Comparison of ENCODE assay signal across 27 cellular contexts in the genomic region with DNA sequence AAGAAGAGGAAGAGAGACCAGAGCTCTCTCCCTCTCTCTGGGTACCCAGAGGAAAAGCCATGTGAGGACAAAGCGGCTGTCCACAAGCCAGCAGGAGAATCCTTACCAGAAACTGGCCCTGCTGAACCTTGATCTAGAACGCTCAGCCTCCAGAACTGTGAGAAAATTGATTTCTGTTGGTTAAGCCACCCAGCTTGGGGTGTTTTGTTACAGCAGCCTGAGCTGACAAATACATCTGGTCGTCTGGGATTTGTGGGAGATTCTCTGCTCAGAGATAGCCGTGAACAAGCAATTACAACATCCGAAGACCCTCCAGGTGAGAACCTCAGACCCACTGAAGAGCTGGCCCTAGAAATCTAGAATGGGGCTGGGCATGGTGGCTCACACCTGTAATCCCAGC.
"Had no signal": no experiment of that assay in that cellular context is flagged by ENCODE, and none has a peak within 500 bp of the region (broad histone marks: within the 10 kb centered on the region; RNA-seq: fewer than 3 reads in every experiment).

No MANE protein-coding gene starts in this region.

- DNase-seq: stimulated activated CD4-positive, alpha-beta T cell treated with anti-CD3 and anti-CD28 coated beads, Interleukin-2, amount 100 ng/mL, for 48 hours; stimulated activated CD4-positive, alpha-beta T cell treated with anti-CD3 and anti-CD28 coated beads, Interleukin-4, amount 100 ng/mL, for 1 hour; stimulated activated CD4-positive, alpha-beta T cell treated with anti-CD3 and anti-CD28 coated beads, Interleukin-4, amount 100 ng/mL, for 24 hours; stimulated activated CD4-positive, alpha-beta T cell treated with anti-CD3 and anti-CD28 coated beads, Interleukin-4, amount 100 ng/mL, for 4 hours; stimulated activated CD8-positive, alpha-beta memory T cell treated with anti-CD3 and anti-CD28 coated beads, Interleukin-4, amount 100 ng/mL, for 48 hours; stimulated activated naive B cell treated with anti-CD40 and anti-IgM and Interleukin-4, amounts not matched to agents 10 μg/mL and 1 μg/mL and 100 μg/mL, for 72 hours; stimulated activated naive CD4-positive, alpha-beta T cell; stimulated activated naive CD4-positive, alpha-beta T cell treated with Interleukin-2 at 50 U/mL for 16 hours; stimulated activated naive CD8-positive, alpha-beta T cell treated with anti-CD3 and anti-CD28 coated beads, Interleukin-15, amount 100 ng/mL, for 72 hours; stimulated activated naive CD8-positive, alpha-beta T cell treated with anti-CD3 and anti-CD28 coated beads, Interleukin-15, Interleukin-2, amounts not matched to agents 100 U/mL and 50 U/mL, for 24 hours; stomach; substantia nigra; testis; thyroid gland; tibial artery; transverse colon; trophoblast cell; upper lobe of left lung; upper lobe of right lung; uterus had no signal

- H3K4me1 ChIP-seq: testis, thyroid gland, upper lobe of left lung, upper lobe of right lung had no signal

- H3K9me3 ChIP-seq: stomach, suprapubic skin, testis, thoracic aorta, thyroid gland, tibial artery, tibial nerve, transverse colon, upper lobe of left lung, upper lobe of right lung, uterus, vagina had no signal

- H3K27me3 ChIP-seq: testis, thyroid gland, tibial artery, tibial nerve, uterus, vagina had no signal

- H3K36me3 ChIP-seq: stomach, suprapubic skin, thoracic aorta, thyroid gland, tibial artery, tibial nerve, transverse colon, upper lobe of left lung, upper lobe of right lung, uterus, vagina had no signal

- ATAC-seq: stimulated activated effector memory CD8-positive, alpha-beta T cell treated with anti-CD3 and anti-CD28 coated beads, Interleukin-12 subunit alpha, Interleukin-12 subunit beta, amount 100 ng/mL, for 72 hours; stimulated activated memory B cell treated with anti-CD40 and anti-IgM and Interleukin-4, amounts not matched to agents 10 μg/mL and 1 μg/mL and 100 μg/mL, for 72 hours; stimulated activated naive B cell treated with anti-CD40 and anti-IgM and Interleukin-4, amounts not matched to agents 10 μg/mL and 1 μg/mL and 100 μg/mL, for 72 hours; stimulated activated naive CD8-positive, alpha-beta T cell treated with anti-CD3 and anti-CD28 coated beads, Interleukin-15, amount 100 ng/mL, for 72 hours; stimulated activated naive CD8-positive, alpha-beta T cell treated with anti-CD3 and anti-CD28 coated beads, Interleukin-15, Interleukin-2, amounts not matched to agents 100 U/mL and 50 U/mL, for 24 hours; upper lobe of right lung had no signal

- H3K4me3 ChIP-seq: stomach, suprapubic skin, testis, thoracic aorta, thyroid gland, tibial artery, tibial nerve, transverse colon, upper lobe of left lung, upper lobe of right lung, uterus, vagina had no signal

- H3K27ac ChIP-seq: stomach, suprapubic skin, testis, thoracic aorta, thyroid gland, tibial artery, tibial nerve, transverse colon, upper lobe of left lung, upper lobe of right lung, uterus, vagina had no signal

- FAIRE-seq: urothelium cell line had no signal
